20 cellular contexts compared by ENCODE assay signal in the genomic region with DNA sequence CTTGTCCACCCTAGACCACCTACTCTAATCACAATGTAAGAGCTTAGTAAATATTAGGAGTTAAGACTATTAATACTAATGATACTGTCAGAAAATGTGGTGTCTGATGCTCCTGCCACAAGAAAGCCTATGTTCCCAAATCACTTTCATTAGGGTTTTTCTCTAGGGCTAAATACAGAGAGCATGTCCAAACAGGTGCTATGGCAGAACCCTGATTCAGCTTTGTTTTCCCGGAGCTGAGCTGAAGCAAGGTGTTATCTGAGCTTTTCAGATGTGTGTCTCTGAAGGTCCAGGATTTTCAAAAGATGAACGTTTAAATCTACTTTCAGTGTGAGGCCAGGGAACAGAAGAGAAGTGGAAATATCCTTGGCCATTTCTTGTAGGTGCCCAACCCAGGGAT. TPM values are rescaled to one million over a fixed set of nuclear protein-coding genes. Genes with fewer than 3 reads are reported as not detected.
"Had no signal": no experiment of that assay in that cellular context is flagged by ENCODE, and none has a peak within 500 bp of the region (broad histone marks: within the 10 kb centered on the region; RNA-seq: fewer than 3 reads in every experiment).

No MANE protein-coding gene starts in this region.

- H3K27me3 ChIP-seq: gastrocnemius medialis, heart right ventricle, transverse colon had no signal

- H3K36me3 ChIP-seq: gastrocnemius medialis, heart right ventricle, thoracic aorta, transverse colon had no signal

- H3K9me3 ChIP-seq: gastrocnemius medialis, thoracic aorta, transverse colon had no signal

- DNase-seq: effector memory CD4-positive, alpha-beta T cell; gastrocnemius medialis; heart right ventricle; hypothalamus; natural killer cell; posterior cingulate gyrus; stimulated activated CD4-positive, alpha-beta T cell treated with anti-CD3 and anti-CD28 coated beads, Interleukin-2, amount 100 ng/mL, for 24 hours; stimulated activated CD4-positive, alpha-beta T cell treated with anti-CD3 and anti-CD28 coated beads, Interleukin-4, amount 100 ng/mL, for 4 hours; stimulated activated naive B cell treated with anti-CD40 and anti-IgM and Interleukin-4, amounts not matched to agents 10 μg/mL and 1 μg/mL and 100 μg/mL, for 72 hours; stimulated activated naive CD8-positive, alpha-beta T cell treated with anti-CD3 and anti-CD28 coated beads, Interleukin-15, amount 100 ng/mL, for 72 hours; transverse colon had no signal

- ATAC-seq: gastrocnemius medialis; heart right ventricle; natural killer cell; sciatic nerve; stimulated activated naive B cell treated with anti-CD40 and anti-IgM and Interleukin-4, amounts not matched to agents 10 μg/mL and 1 μg/mL and 100 μg/mL, for 72 hours; stimulated activated naive CD8-positive, alpha-beta T cell treated with anti-CD3 and anti-CD28 coated beads, Interleukin-15, amount 100 ng/mL, for 72 hours had no signal

- FAIRE-seq: islet of Langerhans had no signal

- H3K4me3 ChIP-seq: gastrocnemius medialis, heart right ventricle, thoracic aorta, transverse colon had no signal

- H3K27ac ChIP-seq: gastrocnemius medialis, thoracic aorta, transverse colon had no signal

RNA-seq across cellular contexts. Expression of gene CPO, which starts 40.6 kb away (rescaled TPM):
- total RNA-seq: epithelial cell of proximal tubule, myocyte, natural killer cell, osteocyte, pulmonary artery endothelial cell, skeletal muscle tissue, transverse colon, ureter had no signal
